ENCODE assay signal across 8 cellular contexts in the genomic region with DNA sequence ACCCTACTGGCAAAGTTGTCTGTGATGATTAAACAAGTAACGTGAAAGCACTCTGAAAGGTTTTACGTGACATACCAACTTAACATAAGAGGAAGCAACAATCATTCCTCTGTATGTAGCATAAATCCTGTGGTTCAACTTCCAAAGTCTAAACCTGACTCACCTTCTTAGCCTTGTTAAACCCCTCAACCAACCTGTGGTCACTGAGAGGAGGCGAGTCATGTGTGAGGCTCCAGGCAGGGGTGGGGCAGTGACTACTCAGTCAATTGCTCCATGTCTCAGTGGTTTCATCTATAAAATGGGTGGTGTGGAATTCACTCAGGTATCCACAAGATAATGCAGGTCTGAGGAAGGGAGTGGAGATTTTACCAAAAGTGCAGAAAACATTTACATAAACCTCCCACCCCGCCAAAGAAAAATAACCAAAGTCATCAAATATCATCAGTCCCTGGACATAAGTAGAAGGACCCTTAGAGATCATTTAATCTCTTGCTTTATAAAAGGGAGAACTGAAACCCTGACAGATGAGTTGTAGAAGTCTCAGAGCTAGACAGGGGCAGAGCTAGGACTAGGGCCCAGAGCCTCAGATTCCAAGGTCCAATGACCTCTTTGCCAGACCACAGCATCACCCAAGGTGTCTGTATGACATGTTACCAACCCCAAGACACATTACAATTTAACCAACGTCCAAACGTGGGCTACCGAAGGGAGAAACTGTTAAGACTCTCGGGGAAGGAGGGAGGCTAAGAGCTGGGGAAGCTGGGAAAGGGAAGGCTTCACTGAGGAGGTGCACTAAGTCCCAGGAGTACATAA. TPM values are rescaled to one million over a fixed set of nuclear protein-coding genes. Genes with fewer than 3 reads are reported as not detected.
DNase-seq lines count a peak whose midpoint lies in the region; ATAC-seq and TF ChIP-seq lines count a peak whose summit lies in the region.

No MANE protein-coding gene starts in this region.

- H3K18ac ChIP-seq in neuronal stem cell (ENCODE audit: low read length), result no peak overlapping the region

- WGBS in right lobe of liver (ENCODE audit: insufficient coverage, low coverage, low lambda C conversion rate, missing lambda C conversion rate), result 53% methylated on average over 6 of the region's 8 CpGs
- WGBS in upper lobe of left lung, 2 donors, result 67 to 71% methylated on average over 8 of the region's 8 CpGs
- no CpG with 5 or more reads among the region's 8 CpGs for WGBS in neuronal stem cell (ENCODE audit: extremely low coverage in 2 of 2, insufficient read length in 2 of 2, insufficient replicate concordance in 1 of 2), 2 donors

- no peak overlapping the region for H4K8ac ChIP-seq in neuronal stem cell (ENCODE audit: low read depth, low read length)

- peak; percentile 57 for ATAC-seq in GM19463 (IDR thresholded peaks at IDR 0.05; ENCODE audit: unreplicated experiment)
- ATAC-seq in right lobe of liver, result no peak
- no peak for ATAC-seq in upper lobe of left lung (ENCODE audit: low FRiP score in 2 of 2)

- H3K36me3 ChIP-seq in right lobe of liver (peaks cover 0 to 39% (median 16%) of the 10 kb centered on the region in 4 donors), upper lobe of left lung (peaks cover 0 to 61% (median 27%) of the 10 kb centered on the region in 4 donors), neuronal stem cell (replicated peaks in 1 of 2; ENCODE audit: control insufficient read depth in 2 of 2, insufficient read depth in 2 of 2, low read length in 2 of 2) (peaks cover 16 to 70% of the 10 kb centered on the region in 2 donors)

- DNase-seq in ACHN (peak; percentile 91), LHCN-M2 (ENCODE audit: low read depth) (peak; percentile 62), right lobe of liver (peak in 1 of 3 donors; percentile 45), upper lobe of left lung (no peak), DMS153 treated with DMSO at 0.1 percent for 48 hours (lab: John Stamatoyannopoulos, UW; ENCODE audit: unreplicated experiment) (no peak), neuronal stem cell (ENCODE audit: low spot score) (no peak)
- DNase-seq in activated T-cell treated with anti-CD3 and anti-CD28 coated beads, Interleukin-2, amount 50 U/mL, for 48 hours, result peak; percentile 67 to 76

- no peak overlapping the region for H2BK12ac ChIP-seq in neuronal stem cell (ENCODE audit: low read length)

- H3K4me1 ChIP-seq in right lobe of liver, result peaks cover 0 to 31% (median 13%) of the 10 kb centered on the region in 4 donors
- peaks cover 23 to 47% (median 41%) of the 10 kb centered on the region in 4 donors for H3K4me1 ChIP-seq in upper lobe of left lung
- peaks cover 9 to 17% of the 10 kb centered on the region in 2 donors for H3K4me1 ChIP-seq in neuronal stem cell (ENCODE audit: control insufficient read depth in 2 of 2, insufficient read depth in 1 of 2, low read depth in 1 of 2, low read length in 2 of 2)

- H3K23ac ChIP-seq in neuronal stem cell (ENCODE audit: low read depth, low read length, poor library complexity), result no peak overlapping the region

- H3K4me3 ChIP-seq in right lobe of liver (no peak overlapping the region), upper lobe of left lung (no peak overlapping the region), neuronal stem cell (ENCODE audit: low read length in 2 of 2) (no peak overlapping the region)

- H3K79me1 ChIP-seq in neuronal stem cell (ENCODE audit: low read depth, low read length), result no peaks in the 10 kb centered on the region

- no peak overlapping the region for H3K4ac ChIP-seq in neuronal stem cell (ENCODE audit: low read length)

- H4K91ac ChIP-seq in neuronal stem cell (ENCODE audit: low read depth, low read length, poor library complexity), result no peak overlapping the region

- H2AFZ ChIP-seq in neuronal stem cell (ENCODE audit: low read length), result no peak overlapping the region

- no peak for TF ChIP-seq EP300 in upper lobe of left lung (IDR thresholded peaks at IDR 0.05)

- no peak overlapping the region for H2BK120ac ChIP-seq in neuronal stem cell (ENCODE audit: low read depth, low read length)

- TF ChIP-seq POLR2A in right lobe of liver (IDR thresholded peaks at IDR 0.05) (no peak), upper lobe of left lung (IDR thresholded peaks at IDR 0.05) (no peak)

- H3K14ac ChIP-seq in neuronal stem cell (ENCODE audit: low read length), result no peak overlapping the region

- H2BK15ac ChIP-seq in neuronal stem cell (ENCODE audit: low read length), result no peak overlapping the region

- intact Hi-C loops in right lobe of liver (cut with DNase I), result no loop called here

- no peak for TF ChIP-seq CTCF in right lobe of liver (IDR thresholded peaks at IDR 0.05)
- no peak for TF ChIP-seq CTCF in upper lobe of left lung (IDR thresholded peaks at IDR 0.05)

- H3K4me2 ChIP-seq in neuronal stem cell (ENCODE audit: insufficient read depth, low read length, poor library complexity, severe bottlenecking), result no peak overlapping the region

- H3K27ac ChIP-seq in right lobe of liver (peak overlapping the region; percentile 100), upper lobe of left lung (peak overlapping the region in 3 of 4 donors; percentile 6 to 100 (median 97)), neuronal stem cell (replicated peaks; ENCODE audit: low read length) (no peak overlapping the region)

- H3K27me3 ChIP-seq in right lobe of liver, result no peaks in the 10 kb centered on the region
- no peaks in the 10 kb centered on the region for H3K27me3 ChIP-seq in upper lobe of left lung
- H3K27me3 ChIP-seq in neuronal stem cell (ENCODE audit: control insufficient read depth in 3 of 3, insufficient read depth in 3 of 3, low read depth in 1 of 3, low read length in 3 of 3), result no peaks in the 10 kb centered on the region

- H2BK5ac ChIP-seq in neuronal stem cell (ENCODE audit: low read length), result no peak overlapping the region

- H3K9ac ChIP-seq in neuronal stem cell (ENCODE audit: low read depth, low read length, poor library complexity), result no peak overlapping the region

- H2AK5ac ChIP-seq in neuronal stem cell (ENCODE audit: low read depth, low read length), result no peak overlapping the region

- in situ Hi-C loops in ACHN (cut with HindIII; ENCODE audit: low pct_ligation_motif_present, low pct_unique_long_range_greater_than_20kb, low sequenced_read_pairs), result no loop called here

- H3K9me3 ChIP-seq in right lobe of liver (no peaks in the 10 kb centered on the region), upper lobe of left lung (no peaks in the 10 kb centered on the region), neuronal stem cell (replicated peaks in 1 of 2; ENCODE audit: control insufficient read depth in 2 of 2, insufficient read depth in 1 of 2, low read depth in 1 of 2, low read length in 2 of 2) (no peaks in the 10 kb centered on the region)

RNA-seq across cellular contexts. Expression of a gene that starts 3.7 kb away (rescaled TPM):
- total RNA-seq in LHCN-M2 (2014; rRNA removed) (39.0 and 49.7 TPM in 2 replicates), right lobe of liver (100 to 1,000 TPM; 147 to 220 (median 178) TPM), upper lobe of left lung (100 to 1,000 TPM; 126 to 384 (median 236) TPM)
- 313 TPM for polyA plus RNA-seq in LHCN-M2 (2012)
- 359 TPM for polyA plus RNA-seq in neuronal stem cell (2013, experiment 1 of 2)
- 357 TPM for polyA plus RNA-seq in neuronal stem cell (2013, experiment 2 of 2)

Comparison
In these comparisons a context has a peak if more than half of its experiments do, and no peak if none do; other contexts are left out.
1. DNase-seq: peak in ACHN (single experiment), LHCN-M2 (single experiment) and activated T-cell treated with anti-CD3 and anti-CD28 coated beads, Interleukin-2, amount 50 U/mL, for 48 hours (2 of 2); none in upper lobe of left lung (0 of 2), DMS153 treated with DMSO at 0.1 percent for 48 hours (single experiment) and neuronal stem cell (single experiment).